In the genomic region with DNA sequence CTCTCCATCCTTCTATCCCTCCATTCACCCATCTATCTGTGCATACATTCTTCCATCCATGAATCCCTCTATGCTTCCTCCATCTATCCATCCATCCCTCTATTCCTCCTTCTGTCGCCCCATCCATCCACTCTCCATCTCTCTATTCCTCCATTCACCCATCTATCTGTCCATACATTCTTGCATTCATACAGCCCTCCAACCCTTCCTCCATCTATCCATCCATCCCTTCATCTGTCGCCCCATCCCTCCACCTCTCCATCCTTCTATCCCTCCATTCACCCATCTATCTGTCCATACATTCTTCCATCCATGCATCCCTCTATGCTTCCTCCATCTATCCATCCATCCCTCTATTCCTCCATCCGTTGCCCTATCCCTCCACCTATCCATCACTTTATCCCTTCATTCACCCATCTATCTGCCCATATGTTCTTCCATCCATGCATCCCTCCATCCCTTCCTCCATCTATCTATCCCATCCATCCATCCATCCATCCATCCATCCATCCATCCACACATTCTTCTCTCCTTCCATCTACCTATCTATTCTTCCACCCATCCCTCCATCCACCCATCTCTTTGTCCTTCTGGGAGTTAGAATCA, we compare ENCODE assay signal across 24 cellular contexts.
"Had no signal": no experiment of that assay in that cellular context is flagged by ENCODE, and none has a peak within 500 bp of the region (broad histone marks: within the 10 kb centered on the region; RNA-seq: fewer than 3 reads in every experiment).

No MANE protein-coding gene starts in this region.

- H3K36me3 ChIP-seq: ascending aorta, breast epithelium, SJCRH30 had no signal

- H3K4me3 ChIP-seq: ascending aorta, breast epithelium, SJCRH30, SK-N-MC had no signal

- DNase-seq: activated CD4-positive, alpha-beta T cell treated with anti-CD3 and anti-CD28 coated beads for 36 hours; activated CD4-positive, alpha-beta T cell treated with anti-CD3 and anti-CD28 coated beads, Interleukin-2, amount 10 ng/mL, durations not matched to agents 7 days and 5 days; activated CD4-positive, alpha-beta T cell treated with anti-CD3 and anti-CD28 coated beads, Interleukin-2, amount 50 U/mL, for 48 hours; activated CD8-positive, alpha-beta T cell treated with anti-CD3 and anti-CD28 coated beads, Interleukin-2, amount 10 ng/mL, durations not matched to agents 7 days and 5 days; activated naive CD4-positive, alpha-beta T cell treated with anti-CD3 and anti-CD28 coated beads, Interleukin-2, amount 10 ng/mL, durations not matched to agents 7 days and 5 days; activated naive CD8-positive, alpha-beta T cell treated with anti-CD3 and anti-CD28 coated beads, Interleukin-2, amount 10 ng/mL, durations not matched to agents 7 days and 5 days; activated T-cell treated with anti-CD3 and anti-CD28 coated beads, Interleukin-2, amount 50 U/mL, for 24 hours; amygdala; caudate nucleus; cerebellar nuclear complex; Karpas-422; NCI-H1105 treated with DMSO at 0.1 percent for 48 hours; NCI-H1436; NCI-H1694; NCI-H1930; NCI-H2081 treated with DMSO at 0.1 percent for 48 hours; NCI-H524 treated with DMSO at 0.1 percent for 48 hours; SHP77; SJCRH30 had no signal

- H3K27me3 ChIP-seq: ascending aorta, breast epithelium had no signal

- H3K9me3 ChIP-seq: ascending aorta, breast epithelium, SJCRH30 had no signal

- H3K4me1 ChIP-seq: breast epithelium had no signal

- ATAC-seq: activated CD4-positive, alpha-beta T cell treated with anti-CD3 and anti-CD28 coated beads for 36 hours; activated CD4-positive, CD25-positive, alpha-beta regulatory T cell treated with anti-CD3 and anti-CD28 coated beads, Interleukin-2, amount 50 U/mL, for 24 hours; activated CD8-positive, alpha-beta T cell treated with anti-CD3 and anti-CD28 coated beads, Interleukin-2, amount 10 ng/mL, durations not matched to agents 7 days and 5 days; Panc1 had no signal

- H3K27ac ChIP-seq: ascending aorta, breast epithelium, SJCRH30, SK-N-MC had no signal
